Comparison of ENCODE assay signal across 18 cellular contexts in the genomic region with DNA sequence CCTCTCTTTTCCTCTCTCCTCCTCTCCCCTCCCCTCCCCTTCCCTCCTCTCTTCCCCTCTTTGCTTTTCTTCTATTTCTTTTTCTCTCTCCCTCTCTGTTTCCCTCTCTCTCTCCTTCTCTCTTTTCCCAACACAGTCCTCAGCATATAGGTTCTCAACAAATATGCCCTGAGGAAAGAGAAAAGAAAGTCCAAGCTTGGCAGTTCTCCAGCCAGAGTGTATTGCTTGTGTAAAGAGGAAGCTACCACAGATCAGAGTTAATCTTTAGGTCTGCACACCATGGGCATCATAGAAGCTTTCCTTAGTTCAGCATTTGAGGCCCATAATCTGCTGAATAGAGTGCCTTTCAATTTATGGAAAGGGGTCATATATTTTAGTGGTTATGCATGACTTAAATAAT.
DNase-seq lines count a peak whose midpoint lies in the region; ATAC-seq and TF ChIP-seq lines count a peak whose summit lies in the region.
"Had no signal": no experiment of that assay in that cellular context is flagged by ENCODE, and none has a peak within 500 bp of the region (broad histone marks: within the 10 kb centered on the region; RNA-seq: fewer than 3 reads in every experiment).

No MANE protein-coding gene starts in this region.

- DNase-seq in CD1c-positive myeloid dendritic cell (ENCODE audit: extremely low spot score): peak; percentile 7
- DNase-seq in KG1 (lab: John Stamatoyannopoulos, UW): peak; percentile 3
- DNase-seq in RPMI8226: peak; percentile 15
- peak; percentile 24 for DNase-seq in epithelial cell of esophagus (ENCODE audit: low read depth)
- no peak for DNase-seq in activated T-cell treated with anti-CD3 and anti-CD28 coated beads, Interleukin-2, amount 50 U/mL, for 1 hour
- DNase-seq in effector CD8-positive, alpha-beta T cell (lab: John Stamatoyannopoulos, UW): no peak
- DNase-seq in foreskin melanocyte: no peak
- DNase-seq: DMS53, H7, NCI-H1694, NCI-H2081 treated with DMSO at 0.1 percent for 48 hours, NCI-H2171 treated with DMSO at 0.1 percent for 48 hours, NCI-H446 treated with DMSO at 0.1 percent for 48 hours, NCI-H748 treated with DMSO at 0.1 percent for 48 hours, Peyer's patch, Right ventricle myocardium superior, SK-N-SH had no signal

- no peak for ATAC-seq in HG03097 (IDR thresholded peaks at IDR 0.05; ENCODE audit: low FRiP score, unreplicated experiment)

- TF ChIP-seq CTCF in epithelial cell of esophagus (IDR thresholded peaks at IDR 0.05; ENCODE audit: insufficient read depth, low read depth, low read length, missing control alignments): no peak

- H3K4me3 ChIP-seq in epithelial cell of esophagus (ENCODE audit: low read length): no peak overlapping the region
- H3K4me3 ChIP-seq: Peyer's patch had no signal

Comparison
In these comparisons a context has a peak if more than half of its experiments do, and no peak if none do; other contexts are left out.
1. DNase-seq: peak in CD1c-positive myeloid dendritic cell (single experiment), KG1 (single experiment), RPMI8226 (single experiment) and epithelial cell of esophagus (single experiment); none in activated T-cell treated with anti-CD3 and anti-CD28 coated beads, Interleukin-2, amount 50 U/mL, for 1 hour (single experiment), effector CD8-positive, alpha-beta T cell (single experiment) and foreskin melanocyte (single experiment).